Comparison of ENCODE assay signal across 8 cellular contexts in the genomic region with DNA sequence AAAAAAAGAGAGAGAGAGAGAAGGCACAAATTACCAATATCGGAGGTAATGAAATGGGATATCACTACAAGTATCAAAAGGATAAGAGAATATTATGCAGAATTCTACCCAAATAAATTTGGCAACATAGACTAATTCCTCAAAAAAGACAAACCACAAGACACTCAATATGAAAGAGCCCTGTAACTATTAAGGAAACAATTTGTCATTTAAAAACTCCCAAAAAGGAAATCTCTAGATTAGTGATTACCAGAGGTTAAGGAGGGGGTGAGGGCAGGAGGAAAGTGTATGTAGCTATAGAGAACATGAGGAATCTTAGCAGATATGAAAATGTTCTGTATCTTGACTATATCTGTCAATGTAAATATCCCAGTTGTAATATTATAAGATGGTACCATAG. TPM values are rescaled to one million over a fixed set of nuclear protein-coding genes. Genes with fewer than 3 reads are reported as not detected.
A peak's percentile ranks its signal among the peaks of the same experiment; 100 is the strongest.
DNase-seq lines count a peak whose midpoint lies in the region; ATAC-seq and TF ChIP-seq lines count a peak whose summit lies in the region.
"Had no signal": no experiment of that assay in that cellular context is flagged by ENCODE, and none has a peak within 500 bp of the region (broad histone marks: within the 10 kb centered on the region; RNA-seq: fewer than 3 reads in every experiment).

No MANE protein-coding gene starts in this region.

- H3K4me3 ChIP-seq in esophagus squamous epithelium: no peak overlapping the region
- H3K4me3 ChIP-seq: right atrium auricular region had no signal

- intact Hi-C loops in esophagus squamous epithelium (cut with DNase I): no loop called here

- DNase-seq in foreskin melanocyte (peak; percentile 36), esophagus squamous epithelium (lab: John Stamatoyannopoulos, UW) (no peak), NCI-H774 (lab: John Stamatoyannopoulos, UW) (no peak), iPS-NIHi7 (ENCODE audit: extremely low spot score) (no peak)

- peaks cover 0 to 8% (median 0%) of the 10 kb centered on the region in 3 donors for H3K36me3 ChIP-seq in esophagus squamous epithelium
- H3K36me3 ChIP-seq: right atrium auricular region had no signal

- H3K27ac ChIP-seq in esophagus squamous epithelium: no peak overlapping the region
- H3K27ac ChIP-seq: right atrium auricular region had no signal

- H3K4me1 ChIP-seq in esophagus squamous epithelium: peaks cover 0 to 73% (median 33%) of the 10 kb centered on the region in 3 donors

- no peak for TF ChIP-seq CTCF in esophagus squamous epithelium (IDR thresholded peaks at IDR 0.05)

- WGBS in esophagus squamous epithelium, 2 donors: 96 to 100% methylated on average over 1 of the region's 1 CpG

- no peaks in the 10 kb centered on the region for H3K27me3 ChIP-seq in esophagus squamous epithelium
- H3K27me3 ChIP-seq: right atrium auricular region had no signal

- peak; percentile 48 for ATAC-seq in GM18520 (IDR thresholded peaks at IDR 0.05; ENCODE audit: unreplicated experiment)
- peak; percentile 50 for ATAC-seq in GM21423 (IDR thresholded peaks at IDR 0.05; ENCODE audit: unreplicated experiment)
- peak; percentile 50 for ATAC-seq in HG03342 (IDR thresholded peaks at IDR 0.05; ENCODE audit: unreplicated experiment)

- TF ChIP-seq POLR2A in esophagus squamous epithelium (IDR thresholded peaks at IDR 0.05): no peak

- no peaks in the 10 kb centered on the region for H3K9me3 ChIP-seq in esophagus squamous epithelium
- H3K9me3 ChIP-seq: right atrium auricular region had no signal

RNA-seq across cellular contexts. Expression of gene CFDP1, which starts 54.0 kb away (rescaled TPM):
- total RNA-seq in esophagus squamous epithelium: 10 to 100 TPM; 32.8 to 55.8 (median 45.7) TPM
